2 cellular contexts compared by ENCODE assay signal in the genomic region with DNA sequence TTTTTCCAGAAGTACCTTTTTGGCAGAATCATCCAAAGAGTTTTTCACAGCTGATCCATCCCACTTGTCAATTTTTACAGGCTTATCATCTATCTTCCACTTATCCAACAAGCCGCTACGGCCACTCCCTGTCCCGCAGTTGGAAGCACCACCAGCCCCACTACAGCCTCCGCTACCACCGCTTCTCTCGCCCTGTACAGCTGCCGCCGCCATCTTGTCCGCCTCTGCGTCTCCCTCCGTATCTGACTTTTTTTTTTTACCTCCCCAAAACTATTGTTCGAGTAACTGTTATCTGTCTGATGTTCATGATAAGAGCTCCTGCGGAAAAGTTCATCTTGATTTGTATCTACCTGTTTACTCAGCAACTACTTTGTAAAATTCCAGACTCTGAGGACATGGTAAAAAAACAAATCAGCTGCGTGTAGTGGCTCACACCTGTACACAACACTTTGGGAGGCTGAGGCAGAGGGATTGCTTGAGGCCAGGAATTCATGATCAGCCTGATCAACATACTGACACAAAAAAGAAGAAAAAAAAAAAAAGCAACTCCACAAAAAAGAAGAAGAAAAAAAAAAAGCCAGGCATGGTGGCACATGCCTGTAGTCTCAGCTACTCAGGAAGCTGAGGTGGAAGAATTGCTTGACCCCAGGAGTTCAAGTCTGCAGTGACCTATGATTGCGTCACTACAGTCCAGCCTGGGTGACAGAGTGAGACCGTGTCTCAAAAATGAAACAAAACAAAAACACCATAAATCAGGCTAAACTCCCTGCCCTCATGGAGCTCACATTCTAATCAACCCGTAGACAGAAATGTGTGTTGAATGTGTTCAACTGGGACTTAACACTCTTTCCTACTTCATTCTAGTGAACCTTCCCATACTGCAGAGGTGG.
TF ChIP-seq lines count a peak whose summit lies in the region.

No MANE protein-coding gene starts in this region.

TF ChIP-seq in HepG2, 621 proteins besides CTCF, POLR2A, EP300 and RAD21:
- TF ChIP-seq CEBPB (IDR thresholded peaks at IDR 0.05; ENCODE audit: borderline replicate concordance, low read depth, low read length) = peak; percentile 67; the same call in 1 of the 2 replicates
- 0 out of 2 replicates have a peak, but pooled peaks have one; percentile 19 for TF ChIP-seq CEBPG (CRISPR knock-in tag; IDR thresholded peaks at IDR 0.05)
- peak; percentile 34; the same call in 1 of the 2 replicates for TF ChIP-seq ATF7 (IDR thresholded peaks at IDR 0.05)
- no peak for TF ChIP-seq ATF7 (CRISPR knock-in tag; IDR thresholded peaks at IDR 0.05)
- TF ChIP-seq, protein P1, sequence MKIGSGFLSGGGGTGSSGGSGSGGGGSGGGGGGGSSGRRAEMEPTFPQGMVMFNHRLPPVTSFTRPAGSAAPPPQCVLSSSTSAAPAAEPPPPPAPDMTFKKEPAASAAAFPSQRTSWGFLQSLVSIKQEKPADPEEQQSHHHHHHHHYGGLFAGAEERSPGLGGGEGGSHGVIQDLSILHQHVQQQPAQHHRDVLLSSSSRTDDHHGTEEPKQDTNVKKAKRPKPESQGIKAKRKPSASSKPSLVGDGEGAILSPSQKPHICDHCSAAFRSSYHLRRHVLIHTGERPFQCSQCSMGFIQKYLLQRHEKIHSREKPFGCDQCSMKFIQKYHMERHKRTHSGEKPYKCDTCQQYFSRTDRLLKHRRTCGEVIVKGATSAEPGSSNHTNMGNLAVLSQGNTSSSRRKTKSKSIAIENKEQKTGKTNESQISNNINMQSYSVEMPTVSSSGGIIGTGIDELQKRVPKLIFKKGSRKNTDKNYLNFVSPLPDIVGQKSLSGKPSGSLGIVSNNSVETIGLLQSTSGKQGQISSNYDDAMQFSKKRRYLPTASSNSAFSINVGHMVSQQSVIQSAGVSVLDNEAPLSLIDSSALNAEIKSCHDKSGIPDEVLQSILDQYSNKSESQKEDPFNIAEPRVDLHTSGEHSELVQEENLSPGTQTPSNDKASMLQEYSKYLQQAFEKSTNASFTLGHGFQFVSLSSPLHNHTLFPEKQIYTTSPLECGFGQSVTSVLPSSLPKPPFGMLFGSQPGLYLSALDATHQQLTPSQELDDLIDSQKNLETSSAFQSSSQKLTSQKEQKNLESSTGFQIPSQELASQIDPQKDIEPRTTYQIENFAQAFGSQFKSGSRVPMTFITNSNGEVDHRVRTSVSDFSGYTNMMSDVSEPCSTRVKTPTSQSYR (CRISPR knock-in tag; IDR thresholded peaks at IDR 0.05; ENCODE audit: borderline replicate concordance) = no peak
- TF ChIP-seq, protein P2, sequence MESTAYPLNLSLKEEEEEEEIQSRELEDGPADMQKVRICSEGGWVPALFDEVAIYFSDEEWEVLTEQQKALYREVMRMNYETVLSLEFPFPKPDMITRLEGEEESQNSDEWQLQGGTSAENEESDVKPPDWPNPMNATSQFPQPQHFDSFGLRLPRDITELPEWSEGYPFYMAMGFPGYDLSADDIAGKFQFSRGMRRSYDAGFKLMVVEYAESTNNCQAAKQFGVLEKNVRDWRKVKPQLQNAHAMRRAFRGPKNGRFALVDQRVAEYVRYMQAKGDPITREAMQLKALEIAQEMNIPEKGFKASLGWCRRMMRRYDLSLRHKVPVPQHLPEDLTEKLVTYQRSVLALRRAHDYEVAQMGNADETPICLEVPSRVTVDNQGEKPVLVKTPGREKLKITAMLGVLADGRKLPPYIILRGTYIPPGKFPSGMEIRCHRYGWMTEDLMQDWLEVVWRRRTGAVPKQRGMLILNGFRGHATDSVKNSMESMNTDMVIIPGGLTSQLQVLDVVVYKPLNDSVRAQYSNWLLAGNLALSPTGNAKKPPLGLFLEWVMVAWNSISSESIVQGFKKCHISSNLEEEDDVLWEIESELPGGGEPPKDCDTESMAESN (CRISPR knock-in tag; conservative IDR thresholded peaks at IDR 0.05) = peak; percentile 43; the same call in 1 of the 2 replicates

TF ChIP-seq in K562, 482 proteins besides CTCF, POLR2A, EP300 and RAD21 (continues in another document):
- no peak for TF ChIP-seq NFE2 (IDR thresholded peaks at IDR 0.05; ENCODE audit: low read depth)
- TF ChIP-seq GTF2E2 (tag; IDR thresholded peaks at IDR 0.05) = no peak
- TF ChIP-seq KLF13 (tag; IDR thresholded peaks at IDR 0.05; ENCODE audit: borderline replicate concordance, low read depth) = no peak
- TF ChIP-seq ZFPM2 (CRISPR knock-in tag; IDR thresholded peaks at IDR 0.05) = no peak
- TF ChIP-seq PHF8 (IDR thresholded peaks at IDR 0.05; ENCODE audit: borderline replicate concordance, low read length) = no peak
- peak; percentile 80; the same call in 1 of the 2 replicates for TF ChIP-seq CEBPG (CRISPR knock-in tag; IDR thresholded peaks at IDR 0.05)
- peak; percentile 63 to 70; a peak in 3 of 4 replicates for TF ChIP-seq CEBPG (tag; conservative IDR thresholded peaks at IDR 0.05 in 1 of 2, IDR thresholded peaks at IDR 0.05 in 1 of 2)
- no peak for TF ChIP-seq ZSCAN29 (IDR thresholded peaks at IDR 0.05)
- TF ChIP-seq ZNF75A (CRISPR knock-in tag; IDR thresholded peaks at IDR 0.05) = no peak
- TF ChIP-seq, protein P3, sequence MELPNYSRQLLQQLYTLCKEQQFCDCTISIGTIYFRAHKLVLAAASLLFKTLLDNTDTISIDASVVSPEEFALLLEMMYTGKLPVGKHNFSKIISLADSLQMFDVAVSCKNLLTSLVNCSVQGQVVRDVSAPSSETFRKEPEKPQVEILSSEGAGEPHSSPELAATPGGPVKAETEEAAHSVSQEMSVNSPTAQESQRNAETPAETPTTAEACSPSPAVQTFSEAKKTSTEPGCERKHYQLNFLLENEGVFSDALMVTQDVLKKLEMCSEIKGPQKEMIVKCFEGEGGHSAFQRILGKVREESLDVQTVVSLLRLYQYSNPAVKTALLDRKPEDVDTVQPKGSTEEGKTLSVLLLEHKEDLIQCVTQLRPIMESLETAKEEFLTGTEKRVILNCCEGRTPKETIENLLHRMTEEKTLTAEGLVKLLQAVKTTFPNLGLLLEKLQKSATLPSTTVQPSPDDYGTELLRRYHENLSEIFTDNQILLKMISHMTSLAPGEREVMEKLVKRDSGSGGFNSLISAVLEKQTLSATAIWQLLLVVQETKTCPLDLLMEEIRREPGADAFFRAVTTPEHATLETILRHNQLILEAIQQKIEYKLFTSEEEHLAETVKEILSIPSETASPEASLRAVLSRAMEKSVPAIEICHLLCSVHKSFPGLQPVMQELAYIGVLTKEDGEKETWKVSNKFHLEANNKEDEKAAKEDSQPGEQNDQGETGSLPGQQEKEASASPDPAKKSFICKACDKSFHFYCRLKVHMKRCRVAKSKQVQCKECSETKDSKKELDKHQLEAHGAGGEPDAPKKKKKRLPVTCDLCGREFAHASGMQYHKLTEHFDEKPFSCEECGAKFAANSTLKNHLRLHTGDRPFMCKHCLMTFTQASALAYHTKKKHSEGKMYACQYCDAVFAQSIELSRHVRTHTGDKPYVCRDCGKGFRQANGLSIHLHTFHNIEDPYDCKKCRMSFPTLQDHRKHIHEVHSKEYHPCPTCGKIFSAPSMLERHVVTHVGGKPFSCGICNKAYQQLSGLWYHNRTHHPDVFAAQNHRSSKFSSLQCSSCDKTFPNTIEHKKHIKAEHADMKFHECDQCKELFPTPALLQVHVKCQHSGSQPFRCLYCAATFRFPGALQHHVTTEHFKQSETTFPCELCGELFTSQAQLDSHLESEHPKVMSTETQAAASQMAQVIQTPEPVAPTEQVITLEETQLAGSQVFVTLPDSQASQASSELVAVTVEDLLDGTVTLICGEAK (IDR thresholded peaks at IDR 0.05) = no peak
- TF ChIP-seq, protein P3 (CRISPR knock-in tag; IDR thresholded peaks at IDR 0.05) = no peak
- no peak for TF ChIP-seq TARDBP (IDR thresholded peaks at IDR 0.05)
- no peak for TF ChIP-seq SMC3 (conservative IDR thresholded peaks at IDR 0.05; ENCODE audit: insufficient read depth, low read depth, low read length)
- TF ChIP-seq MEIS2 (IDR thresholded peaks at IDR 0.05; ENCODE audit: partially characterized antibody) = peak; percentile 5
- TF ChIP-seq, protein P4, sequence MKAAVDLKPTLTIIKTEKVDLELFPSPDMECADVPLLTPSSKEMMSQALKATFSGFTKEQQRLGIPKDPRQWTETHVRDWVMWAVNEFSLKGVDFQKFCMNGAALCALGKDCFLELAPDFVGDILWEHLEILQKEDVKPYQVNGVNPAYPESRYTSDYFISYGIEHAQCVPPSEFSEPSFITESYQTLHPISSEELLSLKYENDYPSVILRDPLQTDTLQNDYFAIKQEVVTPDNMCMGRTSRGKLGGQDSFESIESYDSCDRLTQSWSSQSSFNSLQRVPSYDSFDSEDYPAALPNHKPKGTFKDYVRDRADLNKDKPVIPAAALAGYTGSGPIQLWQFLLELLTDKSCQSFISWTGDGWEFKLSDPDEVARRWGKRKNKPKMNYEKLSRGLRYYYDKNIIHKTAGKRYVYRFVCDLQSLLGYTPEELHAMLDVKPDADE (conservative IDR thresholded peaks at IDR 0.05; ENCODE audit: control insufficient read depth, low read depth, low read length) = no peak
- TF ChIP-seq TRIM28 (IDR thresholded peaks at IDR 0.05) = peak; percentile 92
- no peak for TF ChIP-seq HDAC2 (IDR thresholded peaks at IDR 0.05)
- TF ChIP-seq ETV6 (IDR thresholded peaks at IDR 0.05; ENCODE audit: borderline replicate concordance in 1 of 2, low read depth in 2 of 2, low read length in 1 of 2) = no peak
- TF ChIP-seq ETV6 (CRISPR knock-in tag; IDR thresholded peaks at IDR 0.05; ENCODE audit: borderline replicate concordance) = no peak
- TF ChIP-seq, protein P5, sequence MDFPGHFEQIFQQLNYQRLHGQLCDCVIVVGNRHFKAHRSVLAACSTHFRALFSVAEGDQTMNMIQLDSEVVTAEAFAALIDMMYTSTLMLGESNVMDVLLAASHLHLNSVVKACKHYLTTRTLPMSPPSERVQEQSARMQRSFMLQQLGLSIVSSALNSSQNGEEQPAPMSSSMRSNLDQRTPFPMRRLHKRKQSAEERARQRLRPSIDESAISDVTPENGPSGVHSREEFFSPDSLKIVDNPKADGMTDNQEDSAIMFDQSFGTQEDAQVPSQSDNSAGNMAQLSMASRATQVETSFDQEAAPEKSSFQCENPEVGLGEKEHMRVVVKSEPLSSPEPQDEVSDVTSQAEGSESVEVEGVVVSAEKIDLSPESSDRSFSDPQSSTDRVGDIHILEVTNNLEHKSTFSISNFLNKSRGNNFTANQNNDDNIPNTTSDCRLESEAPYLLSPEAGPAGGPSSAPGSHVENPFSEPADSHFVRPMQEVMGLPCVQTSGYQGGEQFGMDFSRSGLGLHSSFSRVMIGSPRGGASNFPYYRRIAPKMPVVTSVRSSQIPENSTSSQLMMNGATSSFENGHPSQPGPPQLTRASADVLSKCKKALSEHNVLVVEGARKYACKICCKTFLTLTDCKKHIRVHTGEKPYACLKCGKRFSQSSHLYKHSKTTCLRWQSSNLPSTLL (IDR thresholded peaks at IDR 0.05) = no peak
- no peak for TF ChIP-seq SUPT5H (IDR thresholded peaks at IDR 0.05)
- TF ChIP-seq TRIM24 (IDR thresholded peaks at IDR 0.05) = peak; percentile 84 to 88
- no peak for TF ChIP-seq TCFL5 (CRISPR knock-in tag; conservative IDR thresholded peaks at IDR 0.05)
- TF ChIP-seq ZNF830 (CRISPR knock-in tag; IDR thresholded peaks at IDR 0.05) = no peak
- no peak for TF ChIP-seq ZNF274 (IDR thresholded peaks at IDR 0.05; ENCODE audit: borderline replicate concordance, low read depth, low read length)
- TF ChIP-seq IFI16 (CRISPR knock-in tag; IDR thresholded peaks at IDR 0.05) = no peak
- TF ChIP-seq ZNF699 (CRISPR knock-in tag; IDR thresholded peaks at IDR 0.05; ENCODE audit: insufficient replicate concordance) = no peak
- TF ChIP-seq ZNF224 (CRISPR knock-in tag; IDR thresholded peaks at IDR 0.05) = no peak
- no peak for TF ChIP-seq THRAP3 (IDR thresholded peaks at IDR 0.05; ENCODE audit: borderline replicate concordance)
- TF ChIP-seq, protein P6, sequence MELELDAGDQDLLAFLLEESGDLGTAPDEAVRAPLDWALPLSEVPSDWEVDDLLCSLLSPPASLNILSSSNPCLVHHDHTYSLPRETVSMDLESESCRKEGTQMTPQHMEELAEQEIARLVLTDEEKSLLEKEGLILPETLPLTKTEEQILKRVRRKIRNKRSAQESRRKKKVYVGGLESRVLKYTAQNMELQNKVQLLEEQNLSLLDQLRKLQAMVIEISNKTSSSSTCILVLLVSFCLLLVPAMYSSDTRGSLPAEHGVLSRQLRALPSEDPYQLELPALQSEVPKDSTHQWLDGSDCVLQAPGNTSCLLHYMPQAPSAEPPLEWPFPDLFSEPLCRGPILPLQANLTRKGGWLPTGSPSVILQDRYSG (tag; conservative IDR thresholded peaks at IDR 0.05; ENCODE audit: low read depth) = no peak
- no peak for TF ChIP-seq U2AF2 (optimal IDR thresholded peaks at IDR 0.05; ENCODE audit: low read depth, low read length)
- no peak for TF ChIP-seq ARID2 (IDR thresholded peaks at IDR 0.05)
- TF ChIP-seq XRCC5 (IDR thresholded peaks at IDR 0.05; ENCODE audit: low read depth, low read length) = no peak
- TF ChIP-seq, protein P7, sequence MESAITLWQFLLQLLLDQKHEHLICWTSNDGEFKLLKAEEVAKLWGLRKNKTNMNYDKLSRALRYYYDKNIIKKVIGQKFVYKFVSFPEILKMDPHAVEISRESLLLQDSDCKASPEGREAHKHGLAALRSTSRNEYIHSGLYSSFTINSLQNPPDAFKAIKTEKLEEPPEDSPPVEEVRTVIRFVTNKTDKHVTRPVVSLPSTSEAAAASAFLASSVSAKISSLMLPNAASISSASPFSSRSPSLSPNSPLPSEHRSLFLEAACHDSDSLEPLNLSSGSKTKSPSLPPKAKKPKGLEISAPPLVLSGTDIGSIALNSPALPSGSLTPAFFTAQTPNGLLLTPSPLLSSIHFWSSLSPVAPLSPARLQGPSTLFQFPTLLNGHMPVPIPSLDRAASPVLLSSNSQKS (CRISPR knock-in tag; IDR thresholded peaks at IDR 0.05) = no peak
- no peak for TF ChIP-seq GTF2F1 (IDR thresholded peaks at IDR 0.05; ENCODE audit: low read depth, low read length)
